15 cellular contexts compared by ENCODE assay signal in the genomic region with DNA sequence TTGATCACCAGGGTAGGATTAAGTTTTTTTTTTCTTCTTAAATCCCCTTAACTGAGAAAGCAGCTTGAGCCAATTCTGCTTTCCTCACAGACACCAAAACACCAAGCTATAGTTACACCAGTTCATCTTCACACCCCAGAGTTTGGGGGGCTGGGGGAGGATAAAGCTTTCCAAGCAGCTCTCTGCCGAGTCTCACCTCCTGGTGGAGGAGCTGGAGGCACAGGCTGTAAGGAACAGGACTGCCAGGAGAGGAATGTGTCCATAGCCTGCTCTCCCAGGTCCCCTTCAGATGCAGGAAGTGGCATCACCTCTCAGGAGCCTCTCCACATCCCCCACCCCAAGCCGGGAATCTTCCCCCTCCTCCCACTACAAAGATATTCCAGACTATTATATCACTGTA.
"Had no signal": no experiment of that assay in that cellular context is flagged by ENCODE, and none has a peak within 500 bp of the region (broad histone marks: within the 10 kb centered on the region; RNA-seq: fewer than 3 reads in every experiment).

No MANE protein-coding gene starts in this region.

- H3K36me3 ChIP-seq: brain microvascular endothelial cell, heart left ventricle, lower lobe of right lung had no signal

- H3K4me3 ChIP-seq: heart left ventricle, lower lobe of right lung had no signal

- H3K4me3 Mint-ChIP-seq: activated naive CD4-positive, alpha-beta T cell treated with anti-CD3 and anti-CD28 coated beads, Interleukin-2, amount 50 U/mL, for 24 hours; central memory CD8-positive, alpha-beta T cell; stimulated activated memory B cell treated with anti-CD40 and anti-IgM and Interleukin-4, amounts not matched to agents 10 μg/mL and 1 μg/mL and 100 μg/mL, for 72 hours; T-helper 17 cell had no signal

- H3K9me3 Mint-ChIP-seq: activated naive CD4-positive, alpha-beta T cell treated with anti-CD3 and anti-CD28 coated beads, Interleukin-2, amount 50 U/mL, for 24 hours; central memory CD8-positive, alpha-beta T cell; stimulated activated memory B cell treated with anti-CD40 and anti-IgM and Interleukin-4, amounts not matched to agents 10 μg/mL and 1 μg/mL and 100 μg/mL, for 72 hours had no signal

- H3K27ac ChIP-seq: brain microvascular endothelial cell, heart left ventricle, lower lobe of right lung had no signal

- DNase-seq: activated CD4-positive, alpha-beta T cell treated with anti-CD3 and anti-CD28 coated beads, Interleukin-2, amount 50 U/mL, for 1 hour; activated CD4-positive, CD25-positive, alpha-beta regulatory T cell; amygdala; brain microvascular endothelial cell; cortex of kidney; effector CD8-positive, alpha-beta T cell; foreskin melanocyte; left colon; lower lobe of right lung; midbrain; T-helper 17 cell had no signal

- H3K9me3 ChIP-seq: heart left ventricle, lower lobe of right lung had no signal

- H3K27me3 ChIP-seq: brain microvascular endothelial cell, heart left ventricle had no signal

- H3K27me3 Mint-ChIP-seq: activated naive CD4-positive, alpha-beta T cell treated with anti-CD3 and anti-CD28 coated beads, Interleukin-2, amount 50 U/mL, for 24 hours; central memory CD8-positive, alpha-beta T cell; stimulated activated memory B cell treated with anti-CD40 and anti-IgM and Interleukin-4, amounts not matched to agents 10 μg/mL and 1 μg/mL and 100 μg/mL, for 72 hours; T-helper 17 cell had no signal

- ATAC-seq: heart left ventricle; left colon; lower lobe of right lung; stimulated activated memory B cell treated with anti-CD40 and anti-IgM and Interleukin-4, amounts not matched to agents 10 μg/mL and 1 μg/mL and 100 μg/mL, for 72 hours; T-helper 17 cell had no signal

- H3K27ac Mint-ChIP-seq: stimulated activated memory B cell treated with anti-CD40 and anti-IgM and Interleukin-4, amounts not matched to agents 10 μg/mL and 1 μg/mL and 100 μg/mL, for 72 hours; T-helper 17 cell had no signal
